Comparison of ENCODE assay signal across 9 cellular contexts in genomic region chr3:71784201-71784913, GRCh38. TPM values are rescaled to one million over a fixed set of nuclear protein-coding genes. Genes with fewer than 3 reads are reported as not detected.
DNase-seq lines count a peak whose midpoint lies in the region; TF ChIP-seq lines count a peak whose summit lies in the region.
"Had no signal": no experiment of that assay in that cellular context is flagged by ENCODE, and none has a peak within 500 bp of the region (broad histone marks: within the 10 kb centered on the region; RNA-seq: fewer than 3 reads in every experiment).

No MANE protein-coding gene starts in this region.

- H3K27ac ChIP-seq in WERI-Rb-1 (no peak overlapping the region), spleen (peak overlapping the region in 7 of 8 donors; percentile 61 to 88 (median 84))

- H3K9me3 Mint-ChIP-seq in T-helper 1 cell treated with Interleukin-12 subunit alpha and Interleukin-12 subunit beta and Interleukin-4 antibody, amounts not matched to agents 30 μg/mL and 1 μg/mL, for 36 hours = no peaks in the 10 kb centered on the region

- H3K27me3 Mint-ChIP-seq in T-helper 1 cell treated with Interleukin-12 subunit alpha and Interleukin-12 subunit beta and Interleukin-4 antibody, amounts not matched to agents 30 μg/mL and 1 μg/mL, for 36 hours (ENCODE audit: low read depth) = peaks cover 68% of the 10 kb centered on the region

- intact Hi-C loops in spleen (cut with DNase I; ENCODE audit: low total_unique reads) = no loop called here

- no peak overlapping the region for H3K9ac ChIP-seq in iPS-15b (ENCODE audit: low read depth, low read length)

- H3K4me3 Mint-ChIP-seq in T-helper 1 cell treated with Interleukin-12 subunit alpha and Interleukin-12 subunit beta and Interleukin-4 antibody, amounts not matched to agents 30 μg/mL and 1 μg/mL, for 36 hours = peak overlapping the region; percentile 67

- H3K4me1 Mint-ChIP-seq in T-helper 1 cell treated with Interleukin-12 subunit alpha and Interleukin-12 subunit beta and Interleukin-4 antibody, amounts not matched to agents 30 μg/mL and 1 μg/mL, for 36 hours (ENCODE audit: low read depth) = peaks cover 22% of the 10 kb centered on the region

- H3K27ac Mint-ChIP-seq in T-helper 1 cell treated with Interleukin-12 subunit alpha and Interleukin-12 subunit beta and Interleukin-4 antibody, amounts not matched to agents 30 μg/mL and 1 μg/mL, for 36 hours = peak overlapping the region; percentile 46

- H3K27me3 ChIP-seq in WERI-Rb-1 (ENCODE audit: insufficient read depth, low read depth, severe bottlenecking) = peaks cover 20% of the 10 kb centered on the region
- peaks cover 67% of the 10 kb centered on the region for H3K27me3 ChIP-seq in iPS-15b (ENCODE audit: control insufficient read depth, insufficient read depth, low read length)
- H3K27me3 ChIP-seq in spleen (replicated peaks in 1 of 7) = peaks cover 0 to 81% (median 62%) of the 10 kb centered on the region in 7 donors

- peak overlapping the region; percentile 49 for H3K4me3 ChIP-seq in WERI-Rb-1 (ENCODE audit: low read depth, low read length)
- peak overlapping the region; percentile 54 for H3K4me3 ChIP-seq in iPS-15b (ENCODE audit: low read depth, low read length)
- H3K4me3 ChIP-seq in spleen = peak overlapping the region; percentile 11 to 69 (median 40)

- WGBS in spleen, 5 donors = 3 to 7% (median 4%) methylated on average over 19 to 23 of the region's 23 CpGs

- H3K36me3 ChIP-seq in WERI-Rb-1 = no peaks in the 10 kb centered on the region
- H3K36me3 ChIP-seq in iPS-15b (ENCODE audit: control insufficient read depth, insufficient read depth, low read length) = no peaks in the 10 kb centered on the region
- no peaks in the 10 kb centered on the region for H3K36me3 ChIP-seq in spleen

- peaks cover 14% of the 10 kb centered on the region for H3K4me1 ChIP-seq in iPS-15b (ENCODE audit: control insufficient read depth, insufficient read depth, low read length)
- peaks cover 10 to 46% (median 19%) of the 10 kb centered on the region in 6 donors for H3K4me1 ChIP-seq in spleen

- H3K9me3 ChIP-seq in WERI-Rb-1 (ENCODE audit: severe bottlenecking) (no peaks in the 10 kb centered on the region), iPS-15b (ENCODE audit: control insufficient read depth, insufficient read depth, low read length) (no peaks in the 10 kb centered on the region), spleen (no peaks in the 10 kb centered on the region)

- peaks cover 2% of the 10 kb centered on the region for H3K36me3 Mint-ChIP-seq in T-helper 1 cell treated with Interleukin-12 subunit alpha and Interleukin-12 subunit beta and Interleukin-4 antibody, amounts not matched to agents 30 μg/mL and 1 μg/mL, for 36 hours (ENCODE audit: low read depth)

- DNase-seq in T-helper 1 cell (no peak), WERI-Rb-1 (no peak), spleen (no peak), NCI-H1092 treated with DMSO at 0.1 percent for 48 hours (lab: John Stamatoyannopoulos, UW) (no peak), amniotic stem cell (lab: John Stamatoyannopoulos, UW) (no peak), C1 segment of cervical spinal cord (lab: John Stamatoyannopoulos, UW) (no peak)
- DNase-seq: NCI-H2107 had no signal

- no peak for TF ChIP-seq CTCF in WERI-Rb-1 (IDR thresholded peaks at IDR 0.05; ENCODE audit: low read depth, low read length)
- no peak for TF ChIP-seq CTCF in spleen (IDR thresholded peaks at IDR 0.05 in 8 of 11, conservative IDR thresholded peaks at IDR 0.05 in 3 of 11)

- TF ChIP-seq POLR2A in spleen (IDR thresholded peaks at IDR 0.05) = no peak

RNA-seq across cellular contexts. Expression of gene PROK2, which starts 0.6 kb away (rescaled TPM):
- total RNA-seq in spleen = 10 to 100 TPM; 17.6 to 78.5 (median 37.1) TPM
- polyA plus RNA-seq in spleen = 1 to 10 TPM; 1.7 to 9.1 (median 4.7) TPM

RNA-seq across cellular contexts. Expression of gene GPR27, which starts 30.7 kb away (rescaled TPM):
- 10 to 100 TPM in 3 of 7 donors, 1 to 10 TPM in 4; 4.6 to 15.3 (median 7.3) TPM for total RNA-seq in spleen
- 1 to 10 TPM in 1 of 3 donors, under 1 TPM in 2; 0.37 to 1.6 (median 0.71) TPM for polyA plus RNA-seq in spleen

RNA-seq across cellular contexts. Expression of gene EIF4E3, which starts 59.2 kb away (rescaled TPM):
- 10 to 100 TPM; 35.1 to 52.3 (median 37.8) TPM for total RNA-seq in spleen
- 10 to 100 TPM in 1 of 3 donors, 1 to 10 TPM in 2; 5.0 to 13.9 (median 5.8) TPM for polyA plus RNA-seq in spleen
